27 cellular contexts compared by ENCODE assay signal in the genomic region with DNA sequence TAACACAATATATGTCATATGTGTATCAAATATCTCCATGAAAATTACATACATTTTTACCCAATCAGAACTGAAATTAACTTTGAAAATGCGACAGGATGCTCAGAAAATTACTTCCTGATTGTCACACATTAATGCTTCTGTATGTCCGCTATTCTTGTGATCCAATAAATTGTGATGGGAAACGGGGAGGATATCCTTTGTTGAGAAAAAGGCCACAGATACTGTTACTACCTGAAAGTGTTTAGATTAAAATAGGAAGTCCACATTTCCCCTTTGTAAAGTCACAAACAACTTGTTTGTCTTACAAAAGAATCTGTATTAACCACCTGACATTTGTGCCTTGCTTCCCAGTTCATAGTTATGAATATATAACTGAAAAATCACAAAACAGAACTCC.
"Had no signal": no experiment of that assay in that cellular context is flagged by ENCODE, and none has a peak within 500 bp of the region (broad histone marks: within the 10 kb centered on the region; RNA-seq: fewer than 3 reads in every experiment).

No MANE protein-coding gene starts in this region.

- H3K36me3 ChIP-seq: neural progenitor cell, ovary, right lobe of liver, thoracic aorta, thyroid gland, upper lobe of left lung, vagina had no signal

- DNase-seq: occipital lobe; ovary; posterior cingulate gyrus; psoas muscle; right cardiac atrium; right lobe of liver; sigmoid colon; small intestine; stimulated activated CD4-positive, alpha-beta T cell treated with anti-CD3 and anti-CD28 coated beads, Interleukin-15, amount 100 ng/mL, for 24 hours; stimulated activated CD4-positive, alpha-beta T cell treated with anti-CD3 and anti-CD28 coated beads, Interleukin-2, amount 100 ng/mL, for 24 hours; stimulated activated CD4-positive, alpha-beta T cell treated with anti-CD3 and anti-CD28 coated beads, Interleukin-2, amount 100 ng/mL, for 48 hours; stimulated activated CD4-positive, alpha-beta T cell treated with anti-CD3 and anti-CD28 coated beads, Interleukin-4, amount 100 ng/mL, for 24 hours; stimulated activated naive B cell treated with anti-CD40 and anti-IgM and Interleukin-4, amounts not matched to agents 10 μg/mL and 1 μg/mL and 100 μg/mL, for 72 hours; stimulated activated naive CD4-positive, alpha-beta T cell treated with Interleukin-2 at 50 U/mL for 16 hours; stomach; thyroid gland; trophoblast cell had no signal

- H3K4me3 ChIP-seq: neural progenitor cell, ovary, psoas muscle, right lobe of liver, sigmoid colon, stomach, thoracic aorta, thyroid gland, tibial nerve, upper lobe of left lung, vagina had no signal

- H3K4me3 Mint-ChIP-seq: nephron; neural progenitor cell; stimulated activated effector memory CD8-positive, alpha-beta T cell treated with anti-CD3 and anti-CD28 coated beads, Interleukin-12 subunit alpha, Interleukin-12 subunit beta, amount 100 ng/mL, for 72 hours; stimulated activated naive B cell treated with anti-CD40 and anti-IgM and Interleukin-4, amounts not matched to agents 10 μg/mL and 1 μg/mL and 100 μg/mL, for 72 hours; stimulated activated naive CD8-positive, alpha-beta T cell treated with anti-CD3 and anti-CD28 coated beads, Interleukin-15, Interleukin-2, amounts not matched to agents 100 ng/mL and 50 ng/mL, for 24 hours had no signal

- H3K27ac Mint-ChIP-seq: nephron; neural progenitor cell; progenitor cell of endocrine pancreas; stimulated activated effector memory CD8-positive, alpha-beta T cell treated with anti-CD3 and anti-CD28 coated beads, Interleukin-12 subunit alpha, Interleukin-12 subunit beta, amount 100 ng/mL, for 72 hours; stimulated activated naive CD8-positive, alpha-beta T cell treated with anti-CD3 and anti-CD28 coated beads, Interleukin-15, Interleukin-2, amounts not matched to agents 100 ng/mL and 50 ng/mL, for 24 hours had no signal

- H3K4me1 ChIP-seq: neural progenitor cell, psoas muscle, right lobe of liver, sigmoid colon, stomach, thyroid gland, vagina had no signal

- ATAC-seq: psoas muscle; right cardiac atrium; stimulated activated effector memory CD8-positive, alpha-beta T cell treated with anti-CD3 and anti-CD28 coated beads, Interleukin-12 subunit alpha, Interleukin-12 subunit beta, amount 100 ng/mL, for 72 hours; stimulated activated naive B cell treated with anti-CD40 and anti-IgM and Interleukin-4, amounts not matched to agents 10 μg/mL and 1 μg/mL and 100 μg/mL, for 72 hours had no signal

- H3K4me2 ChIP-seq: neural progenitor cell had no signal

- H3K9ac ChIP-seq: neural progenitor cell, parathyroid adenoma had no signal

- H3K4me1 Mint-ChIP-seq: nephron, neural progenitor cell had no signal

- H3K9me3 Mint-ChIP-seq: nephron; neural progenitor cell; stimulated activated effector memory CD8-positive, alpha-beta T cell treated with anti-CD3 and anti-CD28 coated beads, Interleukin-12 subunit alpha, Interleukin-12 subunit beta, amount 100 ng/mL, for 72 hours; stimulated activated naive B cell treated with anti-CD40 and anti-IgM and Interleukin-4, amounts not matched to agents 10 μg/mL and 1 μg/mL and 100 μg/mL, for 72 hours; stimulated activated naive CD8-positive, alpha-beta T cell treated with anti-CD3 and anti-CD28 coated beads, Interleukin-15, Interleukin-2, amounts not matched to agents 100 ng/mL and 50 ng/mL, for 24 hours had no signal

- H3K27me3 ChIP-seq: neural progenitor cell, ovary, right lobe of liver, sigmoid colon, stomach, thyroid gland, tibial nerve, upper lobe of left lung, vagina had no signal

- H3K27me3 Mint-ChIP-seq: progenitor cell of endocrine pancreas; stimulated activated naive B cell treated with anti-CD40 and anti-IgM and Interleukin-4, amounts not matched to agents 10 μg/mL and 1 μg/mL and 100 μg/mL, for 72 hours; stimulated activated naive CD8-positive, alpha-beta T cell treated with anti-CD3 and anti-CD28 coated beads, Interleukin-15, Interleukin-2, amounts not matched to agents 100 ng/mL and 50 ng/mL, for 24 hours had no signal

- H3K9me3 ChIP-seq: ovary, psoas muscle, right lobe of liver, sigmoid colon, stomach, thoracic aorta, thyroid gland, tibial nerve, upper lobe of left lung, vagina had no signal

- H3K27ac ChIP-seq: neural progenitor cell, ovary, parathyroid adenoma, psoas muscle, right lobe of liver, sigmoid colon, stomach, thoracic aorta, thyroid gland, tibial nerve, upper lobe of left lung, vagina had no signal
